In genomic region chr2:47029737-47030524, GRCh38 we compare ENCODE assay signal across 12 cellular contexts.
DNase-seq lines count a peak whose midpoint lies in the region; ATAC-seq and TF ChIP-seq lines count a peak whose summit lies in the region.
"Had no signal": no experiment of that assay in that cellular context is flagged by ENCODE, and none has a peak within 500 bp of the region (broad histone marks: within the 10 kb centered on the region; RNA-seq: fewer than 3 reads in every experiment).

No MANE protein-coding gene starts in this region.

- no peaks in the 10 kb centered on the region for H3K27me3 ChIP-seq in PC-9 (ENCODE audit: insufficient read depth, low read depth)
- no peaks in the 10 kb centered on the region for H3K27me3 ChIP-seq in esophagus squamous epithelium
- no peaks in the 10 kb centered on the region for H3K27me3 ChIP-seq in HAP-1 (ENCODE audit: low read depth)

- TF ChIP-seq CTCF in PC-9 (conservative IDR thresholded peaks at IDR 0.05) (no peak), esophagus squamous epithelium (IDR thresholded peaks at IDR 0.05) (no peak)

- H3K4me1 ChIP-seq in PC-9 (replicated peaks; ENCODE audit: insufficient read depth) (peaks cover 88% of the 10 kb centered on the region), esophagus squamous epithelium (peaks cover 58 to 90% (median 59%) of the 10 kb centered on the region in 3 donors), HAP-1 (peaks cover 14% of the 10 kb centered on the region)

- CTCF ChIA-PET in PC-9 (lab: Charles Lee) = no interaction called here

- H3K4me3 ChIP-seq in PC-9 (no peak overlapping the region), esophagus squamous epithelium (no peak overlapping the region), HAP-1 (no peak overlapping the region)
- H3K4me3 ChIP-seq: SK-N-MC had no signal

- no TSS peak for BruUV-seq in PC-9 (replicated peaks; lab: Mats Ljungman, UMichigan)

- peaks cover 22% of the 10 kb centered on the region for H3K79me2 ChIP-seq in PC-9 (ENCODE audit: low read depth)

- POLR2A ChIA-PET in PC-9 (lab: Charles Lee; ENCODE audit: unreplicated experiment) = interaction anchor here (0.6 to 1.0 kb wide), 4 partner anchors 14 to 310 kb away, joined by 3 to 5 read pairs (median 4); no protein-coding TSS in a partner anchor

- H3K9me3 ChIP-seq in PC-9 (ENCODE audit: insufficient read depth, low read depth) (no peaks in the 10 kb centered on the region), esophagus squamous epithelium (no peaks in the 10 kb centered on the region), HAP-1 (no peaks in the 10 kb centered on the region)

- no peak for TF ChIP-seq POLR2A in esophagus squamous epithelium (IDR thresholded peaks at IDR 0.05)

- no peak overlapping the region for H2AFZ ChIP-seq in PC-9

- in situ Hi-C loops in HAP-1 (cut with MboI; ENCODE audit: low sequenced_read_pairs) = no loop called here

- 50 to 68% methylated on average over 1 to 4 of the region's 6 CpGs for WGBS in esophagus squamous epithelium, 2 donors

- H3F3A ChIP-seq in PC-9 (ENCODE audit: insufficient read depth, low read depth) = peaks cover 53% of the 10 kb centered on the region

- intact Hi-C loops in PC-9 (cut with micrococcal nuclease; ENCODE audit: unreplicated experiment) (loop anchor here (1.0 kb wide), 2 partner anchors 14 to 26 kb away; no protein-coding TSS in a partner anchor), esophagus squamous epithelium (cut with DNase I) (no loop called here)

- H4K20me1 ChIP-seq in PC-9 (ENCODE audit: insufficient read depth) = no peaks in the 10 kb centered on the region

- H3K4me2 ChIP-seq in PC-9 = peak overlapping the region; percentile 54

- ATAC-seq in GM21825 (IDR thresholded peaks at IDR 0.05; ENCODE audit: unreplicated experiment) = no peak
- ATAC-seq in HG03521 (IDR thresholded peaks at IDR 0.05; ENCODE audit: unreplicated experiment) = no peak
- ATAC-seq: activated T-helper 17 cell treated with anti-CD3 and anti-CD28 coated beads, Interleukin-2, amount 50 U/mL, for 72 hours had no signal

- H3K36me3 ChIP-seq in PC-9 (ENCODE audit: low read depth) = 0 out of 2 replicates have a peak, but pooled peaks cover 5% of the 10 kb centered on the region
- peaks cover 19 to 75% (median 22%) of the 10 kb centered on the region in 3 donors for H3K36me3 ChIP-seq in esophagus squamous epithelium
- H3K36me3 ChIP-seq in HAP-1 (replicated peaks) = peaks cover 9% of the 10 kb centered on the region; the same call in 1 of the 2 replicates

- peak overlapping the region; percentile 99 for H3K27ac ChIP-seq in PC-9
- peak overlapping the region in 3 of 4 donors; percentile 67 to 92 (median 87) for H3K27ac ChIP-seq in esophagus squamous epithelium
- H3K27ac ChIP-seq in substantia nigra (ENCODE audit: low read depth, low read length, poor library complexity, severe bottlenecking) = peak overlapping the region; percentile 5
- H3K27ac ChIP-seq: 22Rv1, SK-N-MC had no signal

- DNase-seq in NCI-H2029 (lab: John Stamatoyannopoulos, UW) (peak; percentile 41), NCI-H2029 treated with DMSO at 0.1 percent for 48 hours (lab: John Stamatoyannopoulos, UW) (no peak), PC-9 (peak; percentile 90 to 98), esophagus squamous epithelium (lab: John Stamatoyannopoulos, UW) (no peak), substantia nigra (lab: John Stamatoyannopoulos, UW) (no peak), HAP-1 (ENCODE audit: low spot score in 2 of 2) (no peak)
- DNase-seq: Karpas-422 had no signal

- no peaks in the 10 kb centered on the region for H3K9me2 ChIP-seq in PC-9 (ENCODE audit: insufficient read depth)

Comparison
In these comparisons a context has a peak if more than half of its experiments do, and no peak if none do; other contexts are left out.
1. DNase-seq: peak in NCI-H2029 (single experiment) and PC-9 (2 of 2); none in NCI-H2029 treated with DMSO at 0.1 percent for 48 hours (single experiment), esophagus squamous epithelium (single experiment), substantia nigra (0 of 49) and HAP-1 (0 of 2).
2. H3K27ac ChIP-seq: peak in every context shown above with its lines; median percentile 99 in PC-9; 87 in esophagus squamous epithelium; 5 in substantia nigra.